9 cellular contexts compared by ENCODE assay signal in the genomic region with DNA sequence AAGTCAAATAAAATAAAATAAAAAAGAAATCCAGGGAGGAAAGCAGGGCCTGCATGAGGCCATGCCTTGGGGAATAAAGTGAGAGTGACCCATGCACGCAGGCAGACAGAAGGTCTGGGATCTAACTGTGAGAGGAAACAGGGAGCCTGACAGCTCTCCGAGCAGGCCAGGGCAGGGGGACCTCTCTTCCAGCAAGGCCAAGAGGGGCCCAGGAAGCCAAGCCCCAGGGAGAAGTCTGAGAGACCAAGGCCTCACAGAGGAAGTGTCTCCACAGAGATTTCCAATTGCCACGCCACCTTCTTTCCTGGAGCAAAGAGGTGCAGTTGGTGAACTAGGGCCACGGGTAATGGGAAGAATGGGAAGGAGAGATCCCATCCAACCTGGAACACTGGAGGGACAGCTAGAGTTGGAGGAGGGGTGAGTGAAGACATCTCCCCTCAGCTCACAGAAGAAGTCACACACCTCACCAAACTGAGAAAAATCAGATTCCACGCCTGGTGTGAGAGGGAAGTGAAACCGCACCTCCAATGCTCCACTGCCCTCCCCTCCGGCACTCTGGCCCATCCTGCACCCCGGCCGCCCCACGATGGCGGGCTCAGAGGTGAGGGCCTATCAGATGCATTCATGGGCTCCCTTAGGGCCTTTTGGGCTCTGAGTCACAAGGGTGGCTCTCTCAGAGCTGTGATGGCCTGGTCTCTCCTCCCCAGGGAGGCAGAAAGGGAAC. TPM values are rescaled to one million over a fixed set of nuclear protein-coding genes. Genes with fewer than 3 reads are reported as not detected.
A peak's percentile ranks its signal among the peaks of the same experiment; 100 is the strongest.
DNase-seq lines count a peak whose midpoint lies in the region; ATAC-seq, FAIRE-seq and TF ChIP-seq lines count a peak whose summit lies in the region.
"Had no signal": no experiment of that assay in that cellular context is flagged by ENCODE, and none has a peak within 500 bp of the region (broad histone marks: within the 10 kb centered on the region; RNA-seq: fewer than 3 reads in every experiment).

No MANE protein-coding gene starts in this region.

- TF ChIP-seq POLR2A in GM12891 (IDR thresholded peaks at IDR 0.05; ENCODE audit: low read depth, low read length) = peak; percentile 24; the same call in 1 of the 2 replicates

- H3K9me3 ChIP-seq in smooth muscle cell (replicated peaks; ENCODE audit: low read depth) (no peaks in the 10 kb centered on the region), Caco-2 (no peaks in the 10 kb centered on the region)

- FAIRE-seq in GM12891 (lab: Jason Lieb, UNC) = peak; percentile 95

- H3K36me3 ChIP-seq in smooth muscle cell (ENCODE audit: low read depth) = no peaks in the 10 kb centered on the region
- no peaks in the 10 kb centered on the region for H3K36me3 ChIP-seq in Caco-2 (ENCODE audit: control insufficient read depth, insufficient read depth, low read length)

- H3K27ac Mint-ChIP-seq in central memory CD8-positive, alpha-beta T cell (ENCODE audit: low read depth) = peak overlapping the region; percentile 77
- H3K27ac Mint-ChIP-seq in Caco-2 (ENCODE audit: unreplicated experiment) = no peak overlapping the region

- H3K9ac ChIP-seq in smooth muscle cell (ENCODE audit: low read depth) = no peak overlapping the region

- H3K4me3 ChIP-seq in smooth muscle cell = no peak overlapping the region
- no peak overlapping the region for H3K4me3 ChIP-seq in Caco-2 (ENCODE audit: low read depth, low read length)

- no peak overlapping the region for H3K4me2 ChIP-seq in smooth muscle cell

- DNase-seq in GM12891 (ENCODE audit: insufficient read length, low spot score) = peak; percentile 61
- DNase-seq in central memory CD8-positive, alpha-beta T cell (ENCODE audit: low spot score in 2 of 2) = no peak
- DNase-seq in GM03348 (ENCODE audit: low spot score) = no peak
- DNase-seq in D341Med (ENCODE audit: low spot score) = no peak
- no peak for DNase-seq in smooth muscle cell (lab: John Stamatoyannopoulos, UW; ENCODE audit: unreplicated experiment)
- DNase-seq in Caco-2 = no peak
- DNase-seq: occipital lobe had no signal

- peaks cover 88% of the 10 kb centered on the region for H3K4me1 Mint-ChIP-seq in central memory CD8-positive, alpha-beta T cell
- no peaks in the 10 kb centered on the region for H3K4me1 Mint-ChIP-seq in Caco-2 (ENCODE audit: low read depth, unreplicated experiment)

- peak; percentile 61 for ATAC-seq in GM19467 (IDR thresholded peaks at IDR 0.05; ENCODE audit: unreplicated experiment)
- ATAC-seq in HG03196 (IDR thresholded peaks at IDR 0.05; ENCODE audit: unreplicated experiment) = peak; percentile 70
- ATAC-seq in central memory CD8-positive, alpha-beta T cell (replicated peaks; ENCODE audit: extremely low read depth, poor library complexity, severe bottlenecking) = no peak

- no TSS peak for BruUV-seq in Caco-2 (replicated peaks; lab: Mats Ljungman, UMichigan)

- no peak overlapping the region for H3K27ac ChIP-seq in smooth muscle cell (ENCODE audit: low read depth)

- POLR2A ChIA-PET in Caco-2 (lab: Charles Lee) = no interaction called here

- intact Hi-C loops in Caco-2 (cut with micrococcal nuclease; ENCODE audit: unreplicated experiment) = no loop called here

- H3F3A ChIP-seq in smooth muscle cell (ENCODE audit: low read depth) = no peaks in the 10 kb centered on the region

- no peaks in the 10 kb centered on the region for H3K79me2 ChIP-seq in smooth muscle cell (ENCODE audit: low read depth)

- no peaks in the 10 kb centered on the region for H3K27me3 Mint-ChIP-seq in central memory CD8-positive, alpha-beta T cell
- no peaks in the 10 kb centered on the region for H3K27me3 Mint-ChIP-seq in Caco-2 (ENCODE audit: insufficient read depth, unreplicated experiment)

- TF ChIP-seq CTCF in smooth muscle cell (IDR thresholded peaks at IDR 0.05; ENCODE audit: borderline replicate concordance, insufficient read depth, poor library complexity, severe bottlenecking) = no peak
- no peak for TF ChIP-seq CTCF in Caco-2 (IDR thresholded peaks at IDR 0.05; ENCODE audit: insufficient read depth in 1 of 2, low read depth in 1 of 2, low read length in 1 of 2, severe bottlenecking in 1 of 2, unreplicated experiment in 1 of 2)

- H3K36me3 Mint-ChIP-seq in central memory CD8-positive, alpha-beta T cell (ENCODE audit: insufficient read depth) = peaks cover 37% of the 10 kb centered on the region
- no peaks in the 10 kb centered on the region for H3K36me3 Mint-ChIP-seq in Caco-2 (ENCODE audit: insufficient read depth, unreplicated experiment)

- H3K4me3 Mint-ChIP-seq in central memory CD8-positive, alpha-beta T cell = peak overlapping the region; percentile 22
- H3K4me3 Mint-ChIP-seq in Caco-2 (ENCODE audit: unreplicated experiment) = no peak overlapping the region

- CTCF ChIA-PET in Caco-2 (lab: Charles Lee) = no interaction called here

- H4K20me1 ChIP-seq in smooth muscle cell (ENCODE audit: low read depth) = no peaks in the 10 kb centered on the region

- H2AFZ ChIP-seq in smooth muscle cell (ENCODE audit: low read depth) = no peak overlapping the region

- H3K4me1 ChIP-seq in smooth muscle cell (ENCODE audit: low read depth) = no peaks in the 10 kb centered on the region
- H3K4me1 ChIP-seq in Caco-2 = 0 out of 2 replicates have a peak, but pooled peaks cover 4% of the 10 kb centered on the region

- no peaks in the 10 kb centered on the region for H3K9me3 Mint-ChIP-seq in central memory CD8-positive, alpha-beta T cell
- no peaks in the 10 kb centered on the region for H3K9me3 Mint-ChIP-seq in Caco-2 (ENCODE audit: unreplicated experiment)

- WGBS in smooth muscle cell (ENCODE audit: low lambda C conversion rate) = 91% methylated on average over 11 of the region's 11 CpGs

- H3K27me3 ChIP-seq in smooth muscle cell (ENCODE audit: low read depth) (no peaks in the 10 kb centered on the region), Caco-2 (replicated peaks; ENCODE audit: control insufficient read depth, insufficient read depth, low read length) (no peaks in the 10 kb centered on the region)

TF ChIP-seq in GM12891, 5 proteins besides CTCF, POLR2A, EP300 and RAD21:
- TF ChIP-seq PAX5 (IDR thresholded peaks at IDR 0.05; ENCODE audit: insufficient read depth, low read length, severe bottlenecking) (no peak), POU2F2 (IDR thresholded peaks at IDR 0.05; ENCODE audit: low read depth, low read length) (no peak), SPI1 (IDR thresholded peaks at IDR 0.05; ENCODE audit: low read depth, low read length) (peak; percentile 98), POLR2AphosphoS5 (IDR thresholded peaks at IDR 0.05; ENCODE audit: low read depth, low read length) (no peak), TAF1 (IDR thresholded peaks at IDR 0.05; ENCODE audit: low read depth, low read length) (0 out of 2 replicates have a peak, but pooled peaks have one; percentile 14)
TF ChIP-seq in GM12891: peak in this region for 2.

RNA-seq across cellular contexts. Expression of a gene that starts 25.1 kb away (rescaled TPM):
- polyA plus RNA-seq in GM12891 (2012; ENCODE audit: low read depth, missing spikeins) = 9.4 TPM
- total RNA-seq in smooth muscle cell (9.8 and 11.3 TPM in 2 replicates), Caco-2 (2022) (35.0 and 37.7 TPM in 2 replicates)
- 8.1 and 9.3 TPM in 2 replicates for polyA plus RNA-seq in smooth muscle cell
